Comparison of ENCODE assay signal across 22 cellular contexts in genomic region chr2:226575928-226576327, GRCh38.
"Had no signal": no experiment of that assay in that cellular context is flagged by ENCODE, and none has a peak within 500 bp of the region (broad histone marks: within the 10 kb centered on the region; RNA-seq: fewer than 3 reads in every experiment).

No MANE protein-coding gene starts in this region.

- H3K9me3 ChIP-seq: adrenal gland, ascending aorta, esophagus muscularis mucosa, gastroesophageal sphincter, tibial artery had no signal

- H3K4me3 ChIP-seq: adrenal gland, ascending aorta, esophagus muscularis mucosa, gastroesophageal sphincter, skin epidermis, tibial artery had no signal

- H3K27me3 ChIP-seq: adrenal gland, ascending aorta, brain microvascular endothelial cell, esophagus muscularis mucosa, gastroesophageal sphincter, tibial artery had no signal

- FAIRE-seq: endothelial cell of umbilical vein had no signal

- DNase-seq: activated naive CD4-positive, alpha-beta T cell; activated T-cell treated with anti-CD3 and anti-CD28 coated beads, Interleukin-2, amount 50 U/mL, for 1 hour; adrenal gland; brain microvascular endothelial cell; caudate nucleus; effector memory CD4-positive, alpha-beta T cell; head of caudate nucleus; hypothalamus; left cardiac atrium; right cardiac atrium; stimulated activated CD4-positive, alpha-beta T cell treated with anti-CD3 and anti-CD28 coated beads, Interleukin-2, amount 100 ng/mL, for 24 hours; stimulated activated naive CD8-positive, alpha-beta T cell treated with anti-CD3 and anti-CD28 coated beads, Interleukin-15, amount 100 ng/mL, for 72 hours; T-helper 9 cell; tibial artery had no signal

- H3K79me2 ChIP-seq: parathyroid adenoma had no signal

- H3K27ac ChIP-seq: adrenal gland, ascending aorta, brain microvascular endothelial cell, esophagus muscularis mucosa, gastroesophageal sphincter, parathyroid adenoma, skin epidermis, tibial artery had no signal

- H3K9ac ChIP-seq: parathyroid adenoma had no signal

- ATAC-seq: gastroesophageal sphincter; left cardiac atrium; right cardiac atrium; stimulated activated effector memory CD8-positive, alpha-beta T cell treated with anti-CD3 and anti-CD28 coated beads, Interleukin-12 subunit alpha, Interleukin-12 subunit beta, amount 100 ng/mL, for 72 hours; stimulated activated naive CD8-positive, alpha-beta T cell treated with anti-CD3 and anti-CD28 coated beads, Interleukin-15, amount 100 ng/mL, for 72 hours; WTC11 had no signal

- H3K36me3 ChIP-seq: adrenal gland, ascending aorta, brain microvascular endothelial cell, esophagus muscularis mucosa, gastroesophageal sphincter, tibial artery had no signal

- H3K4me1 ChIP-seq: adrenal gland, ascending aorta, gastroesophageal sphincter, parathyroid adenoma, tibial artery had no signal

- H2AFZ ChIP-seq: parathyroid adenoma had no signal
